Comparison of ENCODE assay signal across 9 cellular contexts in genomic region chr4:73707918-73708577, GRCh38. TPM values are rescaled to one million over a fixed set of nuclear protein-coding genes. Genes with fewer than 3 reads are reported as not detected.
DNase-seq lines count a peak whose midpoint lies in the region; ATAC-seq, FAIRE-seq and TF ChIP-seq lines count a peak whose summit lies in the region.
"Had no signal": no experiment of that assay in that cellular context is flagged by ENCODE, and none has a peak within 500 bp of the region (broad histone marks: within the 10 kb centered on the region; RNA-seq: fewer than 3 reads in every experiment).

No MANE protein-coding gene starts in this region.

- no peak for TF ChIP-seq CTCF in PC-9 (conservative IDR thresholded peaks at IDR 0.05)
- TF ChIP-seq CTCF in fibroblast of mammary gland (conservative IDR thresholded peaks at IDR 0.05; ENCODE audit: control insufficient read depth, insufficient read depth, low read depth, low read length), result no peak

- H3K79me2 ChIP-seq in PC-9 (ENCODE audit: low read depth), result no peaks in the 10 kb centered on the region

- no peaks in the 10 kb centered on the region for H3K36me3 Mint-ChIP-seq in T-cell
- H3K36me3 Mint-ChIP-seq: activated naive CD4-positive, alpha-beta T cell treated with anti-CD3 and anti-CD28 coated beads, Interleukin-2, amount 10 ng/mL, durations not matched to agents 7 days and 5 days had no signal

- BruUV-seq in PC-9 (replicated peaks; lab: Mats Ljungman, UMichigan), result no TSS peak

- H3K9me2 ChIP-seq in PC-9 (ENCODE audit: insufficient read depth), result no peaks in the 10 kb centered on the region

- POLR2A ChIA-PET in PC-9 (lab: Charles Lee; ENCODE audit: unreplicated experiment) (interaction anchor here (0.7 kb wide), 1 partner anchor 12 kb away, joined by 4 read pairs; no protein-coding TSS in a partner anchor), T-cell (lab: Charles Lee) (no interaction called here)

- H3K36me3 ChIP-seq in PC-9 (ENCODE audit: low read depth) (no peaks in the 10 kb centered on the region), small intestine (ENCODE audit: control insufficient read depth in 2 of 2, insufficient read depth in 2 of 2, low read length in 2 of 2) (no peaks in the 10 kb centered on the region)

- no peaks in the 10 kb centered on the region for H3K4me1 Mint-ChIP-seq in T-cell
- H3K4me1 Mint-ChIP-seq: activated naive CD4-positive, alpha-beta T cell treated with anti-CD3 and anti-CD28 coated beads, Interleukin-2, amount 10 ng/mL, durations not matched to agents 7 days and 5 days had no signal

- no peaks in the 10 kb centered on the region for H4K20me1 ChIP-seq in PC-9 (ENCODE audit: insufficient read depth)

- H3F3A ChIP-seq in PC-9 (ENCODE audit: insufficient read depth, low read depth), result peaks cover 31% of the 10 kb centered on the region

- H3K9me3 ChIP-seq in PC-9 (ENCODE audit: insufficient read depth, low read depth) (peaks cover 4% of the 10 kb centered on the region; the same call in 1 of the 2 replicates), small intestine (ENCODE audit: control insufficient read depth, low read depth) (no peaks in the 10 kb centered on the region)

- peaks cover 48% of the 10 kb centered on the region for H3K4me1 ChIP-seq in PC-9 (replicated peaks; ENCODE audit: insufficient read depth)
- peaks cover 0 to 9% of the 10 kb centered on the region in 2 donors for H3K4me1 ChIP-seq in small intestine (ENCODE audit: control insufficient read depth in 2 of 2, insufficient read depth in 1 of 2, low read depth in 1 of 2, low read length in 1 of 2)

- ATAC-seq in GM21619 (IDR thresholded peaks at IDR 0.05; ENCODE audit: unreplicated experiment) (peak; percentile 45), T-cell (replicated peaks in 1 of 4) (no peak), GM21526 (IDR thresholded peaks at IDR 0.05; ENCODE audit: low FRiP score, unreplicated experiment) (no peak), HG03097 (IDR thresholded peaks at IDR 0.05; ENCODE audit: low FRiP score, unreplicated experiment) (no peak)

- peak; percentile 52 to 91 for DNase-seq in PC-9
- DNase-seq in fibroblast of mammary gland (ENCODE audit: low read depth), result peak; percentile 90
- DNase-seq in small intestine, result peak; percentile 65
- DNase-seq in T-cell, result no peak
- no peak for DNase-seq in hepatic stellate cell (ENCODE audit: low spot score)
- DNase-seq: activated naive CD4-positive, alpha-beta T cell treated with anti-CD3 and anti-CD28 coated beads, Interleukin-2, amount 10 ng/mL, durations not matched to agents 7 days and 5 days had no signal

- H3K27me3 ChIP-seq in PC-9 (ENCODE audit: insufficient read depth, low read depth) (no peaks in the 10 kb centered on the region), small intestine (ENCODE audit: control insufficient read depth in 2 of 2, insufficient read depth in 2 of 2, low read length in 2 of 2) (no peaks in the 10 kb centered on the region)

- WGBS in small intestine, 3 donors, result 9 to 26% (median 20%) methylated on average over 7 of the region's 7 CpGs

- H3K4me2 ChIP-seq in PC-9, result peak overlapping the region; percentile 71

- no peak for FAIRE-seq in small intestine (lab: Jason Lieb, UNC)

- H3K4me3 ChIP-seq in PC-9 (peak overlapping the region; percentile 29; the same call in 1 of the 2 replicates), fibroblast of mammary gland (ENCODE audit: control insufficient read depth, low read depth, low read length) (no peak overlapping the region), small intestine (ENCODE audit: low read depth in 1 of 2, low read length in 2 of 2) (no peak overlapping the region)

- 0 out of 2 replicates have a peak overlapping the region, but pooled peaks have one; percentile 1 for H2AFZ ChIP-seq in PC-9

- intact Hi-C loops in PC-9 (cut with micrococcal nuclease; ENCODE audit: unreplicated experiment), result no loop called here

- H3K27ac ChIP-seq in PC-9, result peak overlapping the region; percentile 97
- H3K27ac ChIP-seq in small intestine (ENCODE audit: low read depth in 1 of 2, low read length in 1 of 2), result peak overlapping the region in 1 of 2 donors; percentile 67

- no peaks in the 10 kb centered on the region for H3K9me3 Mint-ChIP-seq in T-cell
- H3K9me3 Mint-ChIP-seq: activated naive CD4-positive, alpha-beta T cell treated with anti-CD3 and anti-CD28 coated beads, Interleukin-2, amount 10 ng/mL, durations not matched to agents 7 days and 5 days had no signal

- H3K27me3 Mint-ChIP-seq in T-cell, result peaks cover 0 to 3% of the 10 kb centered on the region in 2 donors
- H3K27me3 Mint-ChIP-seq: activated naive CD4-positive, alpha-beta T cell treated with anti-CD3 and anti-CD28 coated beads, Interleukin-2, amount 10 ng/mL, durations not matched to agents 7 days and 5 days had no signal

- CTCF ChIA-PET in PC-9 (lab: Charles Lee), result no interaction called here
- CTCF ChIA-PET in T-cell (lab: Charles Lee), result no interaction called here

- no peak overlapping the region for H3K27ac Mint-ChIP-seq in T-cell
- H3K27ac Mint-ChIP-seq: activated naive CD4-positive, alpha-beta T cell treated with anti-CD3 and anti-CD28 coated beads, Interleukin-2, amount 10 ng/mL, durations not matched to agents 7 days and 5 days had no signal

- no peak overlapping the region for H3K4me3 Mint-ChIP-seq in T-cell
- H3K4me3 Mint-ChIP-seq: activated naive CD4-positive, alpha-beta T cell treated with anti-CD3 and anti-CD28 coated beads, Interleukin-2, amount 10 ng/mL, durations not matched to agents 7 days and 5 days had no signal

RNA-seq across cellular contexts. Expression of gene CXCL8, which starts 32.3 kb away (rescaled TPM):
- total RNA-seq in PC-9 (2021) (0.35 and 0.38 TPM in 2 replicates), T-cell (1 to 10 TPM in 1 of 5 donors, under 1 TPM in 4; 0.39 to 1.4 (median 0.67) TPM)
- polyA plus RNA-seq in small intestine, result 1 to 10 TPM; 2.2 to 8.6 (median 2.4) TPM

Comparison
In these comparisons a context has a peak if more than half of its experiments do, and no peak if none do; other contexts are left out.
1. DNase-seq: peak in PC-9 (2 of 2), fibroblast of mammary gland (single experiment) and small intestine (single experiment); none in T-cell (0 of 34) and hepatic stellate cell (single experiment).